Comparison of ENCODE assay signal across 8 cellular contexts in the genomic region with DNA sequence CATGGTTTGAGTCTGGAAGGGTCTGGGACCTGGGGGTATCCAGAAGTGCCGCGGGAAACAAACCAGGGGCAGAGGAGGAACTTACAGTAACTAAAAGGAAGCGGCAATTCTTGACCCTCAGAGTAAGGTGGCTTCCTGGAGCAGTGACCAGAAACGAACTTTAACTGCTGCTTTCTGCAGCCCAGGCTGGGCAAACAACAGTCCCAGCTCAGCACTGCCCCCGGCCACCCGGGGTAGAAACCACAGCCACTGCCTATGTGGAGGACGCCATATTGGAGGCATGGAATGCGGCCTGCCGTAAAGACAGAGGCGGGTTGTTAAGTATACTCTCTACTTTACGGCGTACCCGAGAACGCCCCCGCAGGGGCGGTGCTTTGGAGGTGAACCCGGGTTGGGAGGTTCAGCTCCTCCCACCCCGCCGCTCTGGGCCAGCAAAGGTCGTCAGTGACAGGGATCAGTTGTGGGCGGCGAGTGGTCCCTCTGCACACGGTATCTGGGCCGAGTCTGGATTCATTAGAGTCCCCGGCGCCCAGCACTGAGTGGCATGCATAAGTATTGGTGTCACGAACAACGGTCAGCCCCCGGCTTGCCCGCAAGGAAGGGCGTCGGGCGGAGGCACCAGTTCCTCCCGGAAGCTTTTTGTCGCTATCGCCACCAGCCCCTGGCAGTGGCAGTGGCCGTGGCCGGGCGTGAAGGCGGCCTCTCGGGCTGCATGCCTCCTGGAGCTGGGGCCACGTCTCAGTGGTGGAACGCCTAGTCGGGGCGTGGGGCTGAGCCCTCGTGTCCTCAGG. TPM values are rescaled to one million over a fixed set of nuclear protein-coding genes. Genes with fewer than 3 reads are reported as not detected.
A peak's percentile ranks its signal among the peaks of the same experiment; 100 is the strongest.
DNase-seq lines count a peak whose midpoint lies in the region; ATAC-seq and TF ChIP-seq lines count a peak whose summit lies in the region.

A gene with protein sequence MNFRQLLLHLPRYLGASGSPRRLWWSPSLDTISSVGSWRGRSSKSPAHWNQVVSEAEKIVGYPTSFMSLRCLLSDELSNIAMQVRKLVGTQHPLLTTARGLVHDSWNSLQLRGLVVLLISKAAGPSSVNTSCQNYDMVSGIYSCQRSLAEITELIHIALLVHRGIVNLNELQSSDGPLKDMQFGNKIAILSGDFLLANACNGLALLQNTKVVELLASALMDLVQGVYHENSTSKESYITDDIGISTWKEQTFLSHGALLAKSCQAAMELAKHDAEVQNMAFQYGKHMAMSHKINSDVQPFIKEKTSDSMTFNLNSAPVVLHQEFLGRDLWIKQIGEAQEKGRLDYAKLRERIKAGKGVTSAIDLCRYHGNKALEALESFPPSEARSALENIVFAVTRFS (minus strand): TSS at position 282 of the 791 bp plus-strand sequence. CDS start 279 bp downstream, at position 3.

- peak in 1 of 2 donors; percentile 50 for TF ChIP-seq CTCF in right atrium auricular region (IDR thresholded peaks at IDR 0.05)
- peak; percentile 50 for TF ChIP-seq CTCF in psoas muscle (IDR thresholded peaks at IDR 0.05)
- peak in 3 of 4 experiments; percentile 16 to 25 (median 20) for TF ChIP-seq CTCF in uterus (IDR thresholded peaks at IDR 0.05)

- 0% methylated on average over 46 of the region's 46 CpGs for WGBS in psoas muscle, 3 donors

- H3K27me3 ChIP-seq in right atrium auricular region, result no peaks in the 10 kb centered on the region
- H3K27me3 ChIP-seq in psoas muscle (ENCODE audit: insufficient read depth in 3 of 3, low read length in 2 of 3), result no peaks in the 10 kb centered on the region
- no peaks in the 10 kb centered on the region for H3K27me3 ChIP-seq in uterus

- H3K27ac ChIP-seq in right atrium auricular region, result peak within 1 kb of the TSS; percentile 91 to 94
- peak within 1 kb of the TSS; percentile 96 for H3K27ac ChIP-seq in psoas muscle
- H3K27ac ChIP-seq in uterus, result peak within 1 kb of the TSS; percentile 74 to 76

- peaks cover 2% of the 10 kb centered on the region for H3K36me3 Mint-ChIP-seq in T-helper 17 cell (ENCODE audit: low read depth)

- H3K4me3 Mint-ChIP-seq in T-helper 17 cell, result peak within 1 kb of the TSS; percentile 97

- H3K4me1 Mint-ChIP-seq in T-helper 17 cell, result peaks cover 25% of the 10 kb centered on the region

- H3K36me3 ChIP-seq in right atrium auricular region (no peaks in the 10 kb centered on the region), psoas muscle (ENCODE audit: insufficient read depth in 1 of 2, low read depth in 1 of 2) (no peaks in the 10 kb centered on the region), uterus (no peaks in the 10 kb centered on the region)

- DNase-seq in NCI-H1694 treated with DMSO at 0.1 percent for 48 hours (lab: John Stamatoyannopoulos, UW) (peak; percentile 86), T-helper 17 cell (peak; percentile 88 to 93 (median 89)), amygdala (lab: John Stamatoyannopoulos, UW) (peak; percentile 43 to 99 (median 95)), right atrium auricular region (ENCODE audit: low spot score) (peak; percentile 98), psoas muscle (peak; percentile 99 to 100), uterus (peak; percentile 98)

- H3K4me3 ChIP-seq in right atrium auricular region (peak within 1 kb of the TSS; percentile 83 to 89), psoas muscle (peak within 1 kb of the TSS; percentile 90), uterus (peak within 1 kb of the TSS; percentile 52 to 97)

- peak; percentile 54 to 56 for TF ChIP-seq POLR2A in uterus (IDR thresholded peaks at IDR 0.05)

- H3K4me1 ChIP-seq in right atrium auricular region (peaks cover 0 to 19% of the 10 kb centered on the region in 2 donors), psoas muscle (peaks cover 5% of the 10 kb centered on the region), uterus (no peaks in the 10 kb centered on the region)

- peak within 1 kb of the TSS; percentile 97 for H3K27ac Mint-ChIP-seq in T-helper 17 cell

- no peaks in the 10 kb centered on the region for H3K27me3 Mint-ChIP-seq in T-helper 17 cell

- intact Hi-C loops in psoas muscle (cut with DNase I), result loop anchor here (2.0 to 5.0 kb wide), 2 partner anchors 33 kb away; a partner anchor contains a TSS
- intact Hi-C loops in uterus (cut with DNase I; ENCODE audit: low total_unique reads), result no loop called here

- H3K9me3 ChIP-seq in T-helper 17 cell (ENCODE audit: control insufficient read depth, low read length, poor library complexity, severe bottlenecking) (no peaks in the 10 kb centered on the region), right atrium auricular region (no peaks in the 10 kb centered on the region), psoas muscle (no peaks in the 10 kb centered on the region), uterus (no peaks in the 10 kb centered on the region)

- ATAC-seq in GM18498 (IDR thresholded peaks at IDR 0.05; ENCODE audit: unreplicated experiment), result peak; percentile 95
- peak; percentile 92 for ATAC-seq in HG02938 (IDR thresholded peaks at IDR 0.05; ENCODE audit: unreplicated experiment)
- peak; percentile 99 for ATAC-seq in T-helper 17 cell
- ATAC-seq in psoas muscle, result peak; percentile 97 to 99 (median 98)

RNA-seq across cellular contexts. Expression of the gene that starts here (rescaled TPM):
- 10 to 100 TPM; 11.4 to 12.3 TPM for total RNA-seq in T-helper 17 cell
- total RNA-seq in right atrium auricular region, result 10 to 100 TPM in 1 of 2 donors, 1 to 10 TPM in 1; 8.8 to 18.2 TPM
- total RNA-seq in psoas muscle, result 10 to 100 TPM in 2 of 4 donors, 1 to 10 TPM in 2; 7.6 to 10.4 (median 9.8) TPM
- polyA plus RNA-seq in psoas muscle, result 10 to 100 TPM in 1 of 3 donors, 1 to 10 TPM in 2; 4.7 to 16.7 (median 8.6) TPM
- 10 to 100 TPM in 2 of 4 donors, 1 to 10 TPM in 2; 2.3 to 16.9 (median 10.7) TPM for total RNA-seq in uterus

Comparison
In these comparisons a context has a peak if more than half of its experiments do, and no peak if none do; other contexts are left out.
1. Peak in every context shown above with its lines: DNase-seq, ATAC-seq, H3K4me3 ChIP-seq and H3K27ac ChIP-seq.